24 cellular contexts compared by ENCODE assay signal in genomic region chr10:51400354-51401096, GRCh38.
"Had no signal": no experiment of that assay in that cellular context is flagged by ENCODE, and none has a peak within 500 bp of the region (broad histone marks: within the 10 kb centered on the region; RNA-seq: fewer than 3 reads in every experiment).

No MANE protein-coding gene starts in this region.

- DNase-seq: colonic mucosa; cortex of kidney; dermis blood vessel endothelial cell; dorsolateral prefrontal cortex; effector CD4-positive, alpha-beta T cell; effector CD8-positive, alpha-beta T cell; effector memory CD4-positive, alpha-beta T cell; effector memory CD8-positive, alpha-beta T cell; endodermal cell; erythroblast; esophagus squamous epithelium; foreskin fibroblast; foreskin keratinocyte; foreskin melanocyte; gastrocnemius medialis; glutamatergic neuron; head of caudate nucleus; heart left ventricle had no signal

- H3K27ac Mint-ChIP-seq: dendritic cell treated with granulocyte-macrophage colony-stimulating factor and Interleukin-4, amounts not matched to agents 40 ng/mL and 50 ng/mL, for 4 days; effector memory CD8-positive, alpha-beta T cell; endodermal cell had no signal

- H3K27me3 Mint-ChIP-seq: dendritic cell treated with granulocyte-macrophage colony-stimulating factor and Interleukin-4, amounts not matched to agents 40 ng/mL and 50 ng/mL, for 4 days; effector memory CD8-positive, alpha-beta T cell had no signal

- H3K36me3 ChIP-seq: colonic mucosa, esophagus muscularis mucosa, esophagus squamous epithelium, gastrocnemius medialis, gastroesophageal sphincter, heart left ventricle had no signal

- H3K27ac ChIP-seq: colonic mucosa, coronary artery, dorsolateral prefrontal cortex, epithelial cell of prostate, esophagus muscularis mucosa, esophagus squamous epithelium, foreskin keratinocyte, gastrocnemius medialis, gastroesophageal sphincter, heart left ventricle had no signal

- H3K4me3 ChIP-seq: colonic mucosa, coronary artery, dorsolateral prefrontal cortex, esophagus muscularis mucosa, esophagus squamous epithelium, gastrocnemius medialis, gastroesophageal sphincter, heart left ventricle had no signal

- H3K27me3 ChIP-seq: colonic mucosa, dorsolateral prefrontal cortex, esophagus muscularis mucosa, foreskin keratinocyte, gastrocnemius medialis, gastroesophageal sphincter, heart left ventricle had no signal

- H3K4me1 ChIP-seq: colonic mucosa had no signal

- H3K4me3 Mint-ChIP-seq: dendritic cell treated with granulocyte-macrophage colony-stimulating factor and Interleukin-4, amounts not matched to agents 40 ng/mL and 50 ng/mL, for 4 days; effector memory CD8-positive, alpha-beta T cell; endodermal cell had no signal

- ATAC-seq: effector memory CD8-positive, alpha-beta T cell; esophagus mucosa; foreskin keratinocyte; gastrocnemius medialis; gastroesophageal sphincter; heart left ventricle had no signal

- H3K9me3 Mint-ChIP-seq: dendritic cell treated with granulocyte-macrophage colony-stimulating factor and Interleukin-4, amounts not matched to agents 40 ng/mL and 50 ng/mL, for 4 days; effector memory CD8-positive, alpha-beta T cell; endodermal cell had no signal

- H3K9me3 ChIP-seq: colonic mucosa, esophagus muscularis mucosa, esophagus squamous epithelium, gastrocnemius medialis, gastroesophageal sphincter, heart left ventricle had no signal
